In genomic region chr1:52601976-52602327, GRCh38 we compare ENCODE assay signal across 8 cellular contexts. TPM values are rescaled to one million over a fixed set of nuclear protein-coding genes. Genes with fewer than 3 reads are reported as not detected.
A peak's percentile ranks its signal among the peaks of the same experiment; 100 is the strongest.
DNase-seq lines count a peak whose midpoint lies in the region; ATAC-seq and TF ChIP-seq lines count a peak whose summit lies in the region.

No MANE protein-coding gene starts in this region.

- H3K27me3 Mint-ChIP-seq in T-helper 1 cell treated with Interleukin-12 subunit alpha and Interleukin-12 subunit beta and Interleukin-4 antibody, amounts not matched to agents 30 μg/mL and 1 μg/mL, for 36 hours (ENCODE audit: low read depth): peaks cover 5% of the 10 kb centered on the region
- H3K27me3 Mint-ChIP-seq in glutamatergic neuron (ENCODE audit: unreplicated experiment) (peaks cover 20% of the 10 kb centered on the region), progenitor cell of endocrine pancreas (peaks cover 32% of the 10 kb centered on the region)

- peak overlapping the region; percentile 70 for H3K4me3 Mint-ChIP-seq in T-helper 1 cell treated with Interleukin-12 subunit alpha and Interleukin-12 subunit beta and Interleukin-4 antibody, amounts not matched to agents 30 μg/mL and 1 μg/mL, for 36 hours
- H3K4me3 Mint-ChIP-seq in glutamatergic neuron (ENCODE audit: unreplicated experiment) (peak overlapping the region; percentile 74), progenitor cell of endocrine pancreas (ENCODE audit: low read depth) (peak overlapping the region; percentile 72)

- peak; percentile 17 for DNase-seq in EL
- no peak for DNase-seq in glutamatergic neuron
- DNase-seq in progenitor cell of endocrine pancreas (ENCODE audit: low spot score, unreplicated experiment): no peak
- no peak for DNase-seq in GM13977 (ENCODE audit: low spot score)
- no peak for DNase-seq in GDM1 (lab: John Stamatoyannopoulos, UW)
- DNase-seq in NOMO-1 treated with dmso at 0.1 percent for 144 hours (lab: John Stamatoyannopoulos, UW; ENCODE audit: unreplicated experiment): no peak

- no peak for ATAC-seq in HG03571 (IDR thresholded peaks at IDR 0.05; ENCODE audit: unreplicated experiment)

- TF ChIP-seq CTCF in glutamatergic neuron (IDR thresholded peaks at IDR 0.05; ENCODE audit: partially characterized antibody, unreplicated experiment) (no peak), progenitor cell of endocrine pancreas (IDR thresholded peaks at IDR 0.05; ENCODE audit: unreplicated experiment) (no peak), GM13977 (IDR thresholded peaks at IDR 0.05; ENCODE audit: extremely low read depth, insufficient read depth, missing control alignments) (no peak)

- H3K27ac Mint-ChIP-seq in T-helper 1 cell treated with Interleukin-12 subunit alpha and Interleukin-12 subunit beta and Interleukin-4 antibody, amounts not matched to agents 30 μg/mL and 1 μg/mL, for 36 hours: peak overlapping the region; percentile 75
- H3K27ac Mint-ChIP-seq in glutamatergic neuron (ENCODE audit: unreplicated experiment): no peak overlapping the region
- peak overlapping the region; percentile 56 for H3K27ac Mint-ChIP-seq in progenitor cell of endocrine pancreas

- in situ Hi-C loops in GM13977 (cut with MboI; ENCODE audit: low pct_unique_long_range_greater_than_20kb, low sequenced_read_pairs, unreplicated experiment): no loop called here

- H3K9me3 Mint-ChIP-seq in T-helper 1 cell treated with Interleukin-12 subunit alpha and Interleukin-12 subunit beta and Interleukin-4 antibody, amounts not matched to agents 30 μg/mL and 1 μg/mL, for 36 hours: no peaks in the 10 kb centered on the region
- H3K9me3 Mint-ChIP-seq in glutamatergic neuron (ENCODE audit: unreplicated experiment) (peaks cover 2% of the 10 kb centered on the region), progenitor cell of endocrine pancreas (ENCODE audit: low read depth) (peaks cover 3% of the 10 kb centered on the region)

- peaks cover 47% of the 10 kb centered on the region for H3K4me1 Mint-ChIP-seq in T-helper 1 cell treated with Interleukin-12 subunit alpha and Interleukin-12 subunit beta and Interleukin-4 antibody, amounts not matched to agents 30 μg/mL and 1 μg/mL, for 36 hours (ENCODE audit: low read depth)
- H3K4me1 Mint-ChIP-seq in glutamatergic neuron (ENCODE audit: low read depth, unreplicated experiment) (no peaks in the 10 kb centered on the region), progenitor cell of endocrine pancreas (ENCODE audit: low read depth) (peaks cover 8% of the 10 kb centered on the region)

- H3K36me3 Mint-ChIP-seq in T-helper 1 cell treated with Interleukin-12 subunit alpha and Interleukin-12 subunit beta and Interleukin-4 antibody, amounts not matched to agents 30 μg/mL and 1 μg/mL, for 36 hours (ENCODE audit: low read depth): peaks cover 30% of the 10 kb centered on the region
- no peaks in the 10 kb centered on the region for H3K36me3 Mint-ChIP-seq in glutamatergic neuron (ENCODE audit: unreplicated experiment)
- H3K36me3 Mint-ChIP-seq in progenitor cell of endocrine pancreas (ENCODE audit: insufficient read depth): peaks cover 4% of the 10 kb centered on the region

RNA-seq across cellular contexts. Expression of gene GPX7, which starts 0.2 kb away (rescaled TPM):
- total RNA-seq in glutamatergic neuron (ENCODE audit: unreplicated experiment) (3.5 TPM), progenitor cell of endocrine pancreas (26.7 and 28.9 TPM in 2 replicates)

RNA-seq across cellular contexts. Expression of gene SHISAL2A, which starts 31.0 kb away (rescaled TPM):
- total RNA-seq in glutamatergic neuron (ENCODE audit: unreplicated experiment) (not detected), progenitor cell of endocrine pancreas (0.29 and 0.38 TPM in 2 replicates)

RNA-seq across cellular contexts. Expression of gene TUT4, which starts 49.1 kb away (rescaled TPM):
- 70.8 TPM for total RNA-seq in glutamatergic neuron (ENCODE audit: unreplicated experiment)
- total RNA-seq in progenitor cell of endocrine pancreas: 130 and 139 TPM in 2 replicates
